In genomic region chr5:14457475-14457874, GRCh38 we compare ENCODE assay signal across 16 cellular contexts.
DNase-seq lines count a peak whose midpoint lies in the region; ATAC-seq and TF ChIP-seq lines count a peak whose summit lies in the region.
"Had no signal": no experiment of that assay in that cellular context is flagged by ENCODE, and none has a peak within 500 bp of the region (broad histone marks: within the 10 kb centered on the region; RNA-seq: fewer than 3 reads in every experiment).

No MANE protein-coding gene starts in this region.

- peaks cover 13% of the 10 kb centered on the region for H3K9me3 Mint-ChIP-seq in HFFc6

- H3K4me3 ChIP-seq in psoas muscle, result no peak overlapping the region
- H3K4me3 ChIP-seq: BLaER1, prostate gland had no signal

- H3K27me3 ChIP-seq in psoas muscle (ENCODE audit: insufficient read depth in 3 of 3, low read length in 2 of 3), result no peaks in the 10 kb centered on the region
- H3K27me3 ChIP-seq: BLaER1 had no signal

- intact Hi-C loops in psoas muscle (cut with DNase I), result no loop called here

- 60 to 71% (median 69%) methylated on average over 8 of the region's 8 CpGs for WGBS in psoas muscle, 3 donors

- H3K4me1 ChIP-seq in psoas muscle, result peaks cover 13% of the 10 kb centered on the region
- H3K4me1 ChIP-seq: BLaER1, prostate gland had no signal

- DNase-seq in HFFc6 (no peak), NCI-H2227 (lab: John Stamatoyannopoulos, UW; ENCODE audit: unreplicated experiment) (peak; percentile 61), foreskin melanocyte (peak; percentile 70), psoas muscle (no peak), iPS-NIHi7 (ENCODE audit: extremely low spot score) (no peak)
- no peak for DNase-seq in activated CD4-positive, alpha-beta T cell treated with anti-CD3 and anti-CD28 coated beads for 4 hours
- DNase-seq: amygdala; EL; NCI-H226; stimulated activated CD4-positive, alpha-beta T cell treated with anti-CD3 and anti-CD28 coated beads, Interleukin-2, amount 100 ng/mL, for 48 hours; T-helper 17 cell had no signal

- peak overlapping the region; percentile 71 for H3K27ac Mint-ChIP-seq in HFFc6
- H3K27ac Mint-ChIP-seq: dendritic cell treated with granulocyte-macrophage colony-stimulating factor and Interleukin-4, amounts not matched to agents 40 ng/mL and 50 ng/mL, for 4 days had no signal

- TF ChIP-seq CTCF in HFFc6 (IDR thresholded peaks at IDR 0.05) (no peak), psoas muscle (IDR thresholded peaks at IDR 0.05) (no peak)

- peaks cover under 1 to 38% of the 10 kb centered on the region in 2 donors for H3K36me3 ChIP-seq in psoas muscle (ENCODE audit: insufficient read depth in 1 of 2, low read depth in 1 of 2)

- H3K4me3 Mint-ChIP-seq in HFFc6, result no peak overlapping the region; the same call in 1 of the 2 replicates
- H3K4me3 Mint-ChIP-seq: dendritic cell treated with granulocyte-macrophage colony-stimulating factor and Interleukin-4, amounts not matched to agents 40 ng/mL and 50 ng/mL, for 4 days; T-helper 17 cell had no signal

- peaks cover 25% of the 10 kb centered on the region for H3K27me3 Mint-ChIP-seq in HFFc6 (ENCODE audit: insufficient read depth)
- H3K27me3 Mint-ChIP-seq: dendritic cell treated with granulocyte-macrophage colony-stimulating factor and Interleukin-4, amounts not matched to agents 40 ng/mL and 50 ng/mL, for 4 days; T-helper 17 cell had no signal

- no peaks in the 10 kb centered on the region for H3K9me3 ChIP-seq in psoas muscle
- H3K9me3 ChIP-seq: prostate gland had no signal

- ATAC-seq in psoas muscle, result peak in 1 of 4 donors; percentile 27
- no peak for ATAC-seq in HG03175 (IDR thresholded peaks at IDR 0.05; ENCODE audit: unreplicated experiment)
- ATAC-seq in GM21390 (IDR thresholded peaks at IDR 0.05; ENCODE audit: unreplicated experiment), result no peak
- ATAC-seq: T-helper 17 cell had no signal

- H3K27ac ChIP-seq in psoas muscle, result peak overlapping the region; percentile 9
- H3K27ac ChIP-seq: BLaER1, prostate gland had no signal

- H3K36me3 Mint-ChIP-seq in HFFc6 (ENCODE audit: low read depth), result peaks cover 56% of the 10 kb centered on the region

- H3K4me1 Mint-ChIP-seq in HFFc6 (ENCODE audit: low read depth), result peaks cover 54% of the 10 kb centered on the region
- H3K4me1 Mint-ChIP-seq: T-helper 17 cell had no signal

Comparison
In these comparisons a context has a peak if more than half of its experiments do, and no peak if none do; other contexts are left out.
1. DNase-seq: peak in NCI-H2227 (single experiment) and foreskin melanocyte (single experiment); none in HFFc6 (single experiment), psoas muscle (0 of 2), activated CD4-positive, alpha-beta T cell treated with anti-CD3 and anti-CD28 coated beads for 4 hours (0 of 2) and iPS-NIHi7 (single experiment).